In the genomic region with DNA sequence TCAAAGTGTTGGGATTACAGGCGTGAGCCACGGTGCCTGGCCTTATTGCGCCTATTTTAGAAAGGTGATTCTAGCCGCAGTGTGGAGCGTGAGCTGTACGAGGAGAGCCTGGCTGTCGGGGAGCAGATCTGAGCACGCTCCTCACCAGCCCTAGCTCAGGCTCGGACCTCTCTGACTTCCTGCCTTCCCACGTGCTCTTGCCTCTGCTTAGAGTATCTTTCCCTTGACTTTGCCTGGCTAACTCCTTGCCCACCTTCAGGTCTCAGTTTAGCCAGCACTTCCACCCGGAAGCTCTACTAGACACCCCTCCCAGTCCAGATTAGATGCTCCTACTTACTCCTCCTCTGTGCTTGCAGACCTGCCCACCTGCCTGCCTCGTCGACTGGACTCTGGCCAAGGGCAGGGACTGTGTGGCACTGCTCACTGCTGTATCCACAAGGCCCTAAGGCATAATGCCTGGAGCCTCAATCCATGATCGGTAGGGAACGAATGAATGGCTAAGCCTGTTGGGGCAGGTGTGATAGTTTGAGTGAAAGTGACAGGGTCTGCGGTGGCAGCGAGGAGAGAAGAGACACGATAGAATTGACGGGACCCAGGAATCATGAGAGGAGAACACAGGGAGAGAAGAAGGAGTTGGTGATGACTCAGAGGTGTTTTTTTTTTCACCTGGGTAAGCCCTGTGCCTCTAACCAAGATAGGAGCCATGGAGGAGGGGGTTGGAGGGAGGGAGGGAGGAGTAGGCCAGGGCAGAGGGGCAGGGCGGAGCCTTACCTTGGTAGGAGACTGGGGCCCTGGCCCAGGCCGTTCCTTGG, we compare ENCODE assay signal across 1 cellular context.
TF ChIP-seq lines count a peak whose summit lies in the region.

No MANE protein-coding gene starts in this region.

TF ChIP-seq in HepG2, 621 proteins besides CTCF, POLR2A, EP300 and RAD21 (continued from another document):
- TF ChIP-seq, protein P1, sequence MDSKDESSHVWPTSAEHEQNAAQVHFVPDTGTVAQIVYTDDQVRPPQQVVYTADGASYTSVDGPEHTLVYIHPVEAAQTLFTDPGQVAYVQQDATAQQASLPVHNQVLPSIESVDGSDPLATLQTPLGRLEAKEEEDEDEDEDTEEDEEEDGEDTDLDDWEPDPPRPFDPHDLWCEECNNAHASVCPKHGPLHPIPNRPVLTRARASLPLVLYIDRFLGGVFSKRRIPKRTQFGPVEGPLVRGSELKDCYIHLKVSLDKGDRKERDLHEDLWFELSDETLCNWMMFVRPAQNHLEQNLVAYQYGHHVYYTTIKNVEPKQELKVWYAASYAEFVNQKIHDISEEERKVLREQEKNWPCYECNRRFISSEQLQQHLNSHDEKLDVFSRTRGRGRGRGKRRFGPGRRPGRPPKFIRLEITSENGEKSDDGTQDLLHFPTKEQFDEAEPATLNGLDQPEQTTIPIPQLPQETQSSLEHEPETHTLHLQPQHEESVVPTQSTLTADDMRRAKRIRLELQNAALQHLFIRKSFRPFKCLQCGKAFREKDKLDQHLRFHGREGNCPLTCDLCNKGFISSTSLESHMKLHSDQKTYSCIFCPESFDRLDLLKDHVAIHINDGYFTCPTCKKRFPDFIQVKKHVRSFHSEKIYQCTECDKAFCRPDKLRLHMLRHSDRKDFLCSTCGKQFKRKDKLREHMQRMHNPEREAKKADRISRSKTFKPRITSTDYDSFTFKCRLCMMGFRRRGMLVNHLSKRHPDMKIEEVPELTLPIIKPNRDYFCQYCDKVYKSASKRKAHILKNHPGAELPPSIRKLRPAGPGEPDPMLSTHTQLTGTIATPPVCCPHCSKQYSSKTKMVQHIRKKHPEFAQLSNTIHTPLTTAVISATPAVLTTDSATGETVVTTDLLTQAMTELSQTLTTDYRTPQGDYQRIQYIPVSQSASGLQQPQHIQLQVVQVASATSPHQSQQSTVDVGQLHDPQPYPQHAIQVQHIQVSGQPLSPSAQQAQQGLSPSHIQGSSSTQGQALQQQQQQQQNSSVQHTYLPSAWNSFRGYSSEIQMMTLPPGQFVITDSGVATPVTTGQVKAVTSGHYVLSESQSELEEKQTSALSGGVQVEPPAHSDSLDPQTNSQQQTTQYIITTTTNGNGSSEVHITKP (CRISPR knock-in tag; IDR thresholded peaks at IDR 0.05; ENCODE audit: low read depth), result peak; percentile 58; the same call in 1 of the 2 replicates
- TF ChIP-seq, protein P2, sequence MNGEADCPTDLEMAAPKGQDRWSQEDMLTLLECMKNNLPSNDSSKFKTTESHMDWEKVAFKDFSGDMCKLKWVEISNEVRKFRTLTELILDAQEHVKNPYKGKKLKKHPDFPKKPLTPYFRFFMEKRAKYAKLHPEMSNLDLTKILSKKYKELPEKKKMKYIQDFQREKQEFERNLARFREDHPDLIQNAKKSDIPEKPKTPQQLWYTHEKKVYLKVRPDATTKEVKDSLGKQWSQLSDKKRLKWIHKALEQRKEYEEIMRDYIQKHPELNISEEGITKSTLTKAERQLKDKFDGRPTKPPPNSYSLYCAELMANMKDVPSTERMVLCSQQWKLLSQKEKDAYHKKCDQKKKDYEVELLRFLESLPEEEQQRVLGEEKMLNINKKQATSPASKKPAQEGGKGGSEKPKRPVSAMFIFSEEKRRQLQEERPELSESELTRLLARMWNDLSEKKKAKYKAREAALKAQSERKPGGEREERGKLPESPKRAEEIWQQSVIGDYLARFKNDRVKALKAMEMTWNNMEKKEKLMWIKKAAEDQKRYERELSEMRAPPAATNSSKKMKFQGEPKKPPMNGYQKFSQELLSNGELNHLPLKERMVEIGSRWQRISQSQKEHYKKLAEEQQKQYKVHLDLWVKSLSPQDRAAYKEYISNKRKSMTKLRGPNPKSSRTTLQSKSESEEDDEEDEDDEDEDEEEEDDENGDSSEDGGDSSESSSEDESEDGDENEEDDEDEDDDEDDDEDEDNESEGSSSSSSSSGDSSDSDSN (CRISPR knock-in tag; IDR thresholded peaks at IDR 0.05), result peak; percentile 55
- TF ChIP-seq, protein P3, sequence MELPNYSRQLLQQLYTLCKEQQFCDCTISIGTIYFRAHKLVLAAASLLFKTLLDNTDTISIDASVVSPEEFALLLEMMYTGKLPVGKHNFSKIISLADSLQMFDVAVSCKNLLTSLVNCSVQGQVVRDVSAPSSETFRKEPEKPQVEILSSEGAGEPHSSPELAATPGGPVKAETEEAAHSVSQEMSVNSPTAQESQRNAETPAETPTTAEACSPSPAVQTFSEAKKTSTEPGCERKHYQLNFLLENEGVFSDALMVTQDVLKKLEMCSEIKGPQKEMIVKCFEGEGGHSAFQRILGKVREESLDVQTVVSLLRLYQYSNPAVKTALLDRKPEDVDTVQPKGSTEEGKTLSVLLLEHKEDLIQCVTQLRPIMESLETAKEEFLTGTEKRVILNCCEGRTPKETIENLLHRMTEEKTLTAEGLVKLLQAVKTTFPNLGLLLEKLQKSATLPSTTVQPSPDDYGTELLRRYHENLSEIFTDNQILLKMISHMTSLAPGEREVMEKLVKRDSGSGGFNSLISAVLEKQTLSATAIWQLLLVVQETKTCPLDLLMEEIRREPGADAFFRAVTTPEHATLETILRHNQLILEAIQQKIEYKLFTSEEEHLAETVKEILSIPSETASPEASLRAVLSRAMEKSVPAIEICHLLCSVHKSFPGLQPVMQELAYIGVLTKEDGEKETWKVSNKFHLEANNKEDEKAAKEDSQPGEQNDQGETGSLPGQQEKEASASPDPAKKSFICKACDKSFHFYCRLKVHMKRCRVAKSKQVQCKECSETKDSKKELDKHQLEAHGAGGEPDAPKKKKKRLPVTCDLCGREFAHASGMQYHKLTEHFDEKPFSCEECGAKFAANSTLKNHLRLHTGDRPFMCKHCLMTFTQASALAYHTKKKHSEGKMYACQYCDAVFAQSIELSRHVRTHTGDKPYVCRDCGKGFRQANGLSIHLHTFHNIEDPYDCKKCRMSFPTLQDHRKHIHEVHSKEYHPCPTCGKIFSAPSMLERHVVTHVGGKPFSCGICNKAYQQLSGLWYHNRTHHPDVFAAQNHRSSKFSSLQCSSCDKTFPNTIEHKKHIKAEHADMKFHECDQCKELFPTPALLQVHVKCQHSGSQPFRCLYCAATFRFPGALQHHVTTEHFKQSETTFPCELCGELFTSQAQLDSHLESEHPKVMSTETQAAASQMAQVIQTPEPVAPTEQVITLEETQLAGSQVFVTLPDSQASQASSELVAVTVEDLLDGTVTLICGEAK (IDR thresholded peaks at IDR 0.05), result no peak
- TF ChIP-seq, protein P3 (CRISPR knock-in tag; IDR thresholded peaks at IDR 0.05), result peak; percentile 35; the same call in 1 of the 2 replicates
- peak; percentile 34; the same call in 1 of the 2 replicates for TF ChIP-seq KDM2A (CRISPR knock-in tag; IDR thresholded peaks at IDR 0.05; ENCODE audit: borderline replicate concordance, low read depth)
- TF ChIP-seq ZNF660 (CRISPR knock-in tag; IDR thresholded peaks at IDR 0.05; ENCODE audit: borderline replicate concordance, low read depth), result no peak
- TF ChIP-seq RARG (CRISPR knock-in tag; IDR thresholded peaks at IDR 0.05; ENCODE audit: low read depth), result no peak
- peak; percentile 32; the same call in 1 of the 2 replicates for TF ChIP-seq GATAD2A (CRISPR knock-in tag; IDR thresholded peaks at IDR 0.05)
- no peak for TF ChIP-seq ZNF230 (CRISPR knock-in tag; IDR thresholded peaks at IDR 0.05)
- TF ChIP-seq ZNF274 (CRISPR knock-in tag; IDR thresholded peaks at IDR 0.05), result peak; percentile 74; the same call in 1 of the 2 replicates
- TF ChIP-seq, protein P4, sequence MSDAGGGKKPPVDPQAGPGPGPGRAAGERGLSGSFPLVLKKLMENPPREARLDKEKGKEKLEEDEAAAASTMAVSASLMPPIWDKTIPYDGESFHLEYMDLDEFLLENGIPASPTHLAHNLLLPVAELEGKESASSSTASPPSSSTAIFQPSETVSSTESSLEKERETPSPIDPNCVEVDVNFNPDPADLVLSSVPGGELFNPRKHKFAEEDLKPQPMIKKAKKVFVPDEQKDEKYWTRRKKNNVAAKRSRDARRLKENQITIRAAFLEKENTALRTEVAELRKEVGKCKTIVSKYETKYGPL (CRISPR knock-in tag; IDR thresholded peaks at IDR 0.05), result no peak
- 0 out of 2 replicates have a peak, but pooled peaks have one; percentile 26 for TF ChIP-seq MTA1 (CRISPR knock-in tag; IDR thresholded peaks at IDR 0.05; ENCODE audit: borderline replicate concordance)
- TF ChIP-seq, protein P5, sequence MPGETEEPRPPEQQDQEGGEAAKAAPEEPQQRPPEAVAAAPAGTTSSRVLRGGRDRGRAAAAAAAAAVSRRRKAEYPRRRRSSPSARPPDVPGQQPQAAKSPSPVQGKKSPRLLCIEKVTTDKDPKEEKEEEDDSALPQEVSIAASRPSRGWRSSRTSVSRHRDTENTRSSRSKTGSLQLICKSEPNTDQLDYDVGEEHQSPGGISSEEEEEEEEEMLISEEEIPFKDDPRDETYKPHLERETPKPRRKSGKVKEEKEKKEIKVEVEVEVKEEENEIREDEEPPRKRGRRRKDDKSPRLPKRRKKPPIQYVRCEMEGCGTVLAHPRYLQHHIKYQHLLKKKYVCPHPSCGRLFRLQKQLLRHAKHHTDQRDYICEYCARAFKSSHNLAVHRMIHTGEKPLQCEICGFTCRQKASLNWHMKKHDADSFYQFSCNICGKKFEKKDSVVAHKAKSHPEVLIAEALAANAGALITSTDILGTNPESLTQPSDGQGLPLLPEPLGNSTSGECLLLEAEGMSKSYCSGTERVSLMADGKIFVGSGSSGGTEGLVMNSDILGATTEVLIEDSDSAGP (CRISPR knock-in tag; IDR thresholded peaks at IDR 0.05; ENCODE audit: borderline replicate concordance), result peak; percentile 12; the same call in 1 of the 2 replicates
- TF ChIP-seq, protein P6, sequence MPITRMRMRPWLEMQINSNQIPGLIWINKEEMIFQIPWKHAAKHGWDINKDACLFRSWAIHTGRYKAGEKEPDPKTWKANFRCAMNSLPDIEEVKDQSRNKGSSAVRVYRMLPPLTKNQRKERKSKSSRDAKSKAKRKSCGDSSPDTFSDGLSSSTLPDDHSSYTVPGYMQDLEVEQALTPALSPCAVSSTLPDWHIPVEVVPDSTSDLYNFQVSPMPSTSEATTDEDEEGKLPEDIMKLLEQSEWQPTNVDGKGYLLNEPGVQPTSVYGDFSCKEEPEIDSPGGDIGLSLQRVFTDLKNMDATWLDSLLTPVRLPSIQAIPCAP (CRISPR knock-in tag; IDR thresholded peaks at IDR 0.05; ENCODE audit: low read depth), result no peak
- TF ChIP-seq FOXC1 (CRISPR knock-in tag; IDR thresholded peaks at IDR 0.05; ENCODE audit: borderline replicate concordance), result peak; percentile 56; the same call in 1 of the 2 replicates
- TF ChIP-seq TBX2 (CRISPR knock-in tag; IDR thresholded peaks at IDR 0.05; ENCODE audit: borderline replicate concordance), result peak; percentile 35; the same call in 1 of the 2 replicates
- 0 out of 2 replicates have a peak, but pooled peaks have one; percentile 28 for TF ChIP-seq ZFP37 (CRISPR knock-in tag; IDR thresholded peaks at IDR 0.05; ENCODE audit: borderline replicate concordance)
- TF ChIP-seq ZNF564 (CRISPR knock-in tag; IDR thresholded peaks at IDR 0.05), result 0 out of 2 replicates have a peak, but pooled peaks have one; percentile 53
- peak; percentile 40 for TF ChIP-seq ZNF883 (CRISPR knock-in tag; IDR thresholded peaks at IDR 0.05; ENCODE audit: not compliant biosample characterization)
- TF ChIP-seq ZNF598 (CRISPR knock-in tag; IDR thresholded peaks at IDR 0.05; ENCODE audit: borderline replicate concordance), result peak; percentile 87; the same call in 1 of the 2 replicates
- TF ChIP-seq, protein P7, sequence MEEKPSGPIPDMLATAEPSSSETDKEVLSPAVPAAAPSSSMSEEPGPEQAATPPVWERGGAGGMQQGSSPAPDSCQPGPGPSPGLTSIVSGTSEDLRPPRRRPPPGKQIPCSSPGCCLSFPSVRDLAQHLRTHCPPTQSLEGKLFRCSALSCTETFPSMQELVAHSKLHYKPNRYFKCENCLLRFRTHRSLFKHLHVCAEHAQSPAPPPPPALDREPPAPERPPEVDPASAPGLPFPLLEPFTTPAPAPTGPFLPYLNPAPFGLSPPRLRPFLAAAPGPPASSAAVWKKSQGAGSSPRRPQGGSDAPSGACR (CRISPR knock-in tag; IDR thresholded peaks at IDR 0.05), result 0 out of 2 replicates have a peak, but pooled peaks have one; percentile 37
- TF ChIP-seq, protein P8, sequence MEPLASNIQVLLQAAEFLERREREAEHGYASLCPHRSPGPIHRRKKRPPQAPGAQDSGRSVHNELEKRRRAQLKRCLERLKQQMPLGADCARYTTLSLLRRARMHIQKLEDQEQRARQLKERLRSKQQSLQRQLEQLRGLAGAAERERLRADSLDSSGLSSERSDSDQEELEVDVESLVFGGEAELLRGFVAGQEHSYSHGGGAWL (CRISPR knock-in tag; IDR thresholded peaks at IDR 0.05), result 0 out of 2 replicates have a peak, but pooled peaks have one; percentile 22
- peak; percentile 57 for TF ChIP-seq ZFX (CRISPR knock-in tag; IDR thresholded peaks at IDR 0.05; ENCODE audit: low read depth)
